Comparison of ENCODE assay signal across 14 cellular contexts in the genomic region with DNA sequence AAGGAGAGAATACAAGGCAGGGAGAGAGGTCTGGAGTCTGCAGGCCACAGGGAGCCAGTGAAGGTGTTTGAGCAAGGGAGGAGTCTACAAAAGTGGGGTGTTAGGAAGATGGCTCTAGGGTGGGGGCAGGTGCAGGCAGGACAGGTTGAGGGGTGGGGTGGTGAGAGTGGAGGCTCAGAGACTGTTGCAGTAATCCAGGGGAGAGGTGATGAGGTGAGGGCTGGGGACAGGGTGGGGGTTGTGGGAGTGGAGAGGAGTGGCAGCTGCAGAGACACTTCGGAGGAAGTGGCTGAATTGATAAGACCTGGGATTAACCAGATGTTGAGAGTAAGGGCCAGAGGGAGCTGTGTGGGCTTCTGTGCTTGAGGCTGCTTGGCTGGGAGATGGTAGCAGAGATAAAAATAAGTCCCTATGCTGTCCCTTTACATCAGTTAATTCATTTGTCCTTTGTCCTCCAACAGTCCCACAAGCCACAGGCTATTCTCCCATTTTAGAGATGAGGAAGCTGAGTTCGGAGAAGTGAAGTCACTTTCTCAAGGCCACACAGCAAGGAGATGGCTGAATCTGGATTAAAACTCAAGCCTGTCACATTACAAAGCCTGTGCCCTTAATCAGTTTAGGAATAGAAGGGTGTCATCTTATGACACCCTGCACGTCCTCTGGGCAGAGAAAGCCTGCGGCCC. TPM values are rescaled to one million over a fixed set of nuclear protein-coding genes. Genes with fewer than 3 reads are reported as not detected.
A peak's percentile ranks its signal among the peaks of the same experiment; 100 is the strongest.
DNase-seq lines count a peak whose midpoint lies in the region; ATAC-seq, FAIRE-seq and TF ChIP-seq lines count a peak whose summit lies in the region.
"Had no signal": no experiment of that assay in that cellular context is flagged by ENCODE, and none has a peak within 500 bp of the region (broad histone marks: within the 10 kb centered on the region; RNA-seq: fewer than 3 reads in every experiment).

No MANE protein-coding gene starts in this region.

- H3K27ac ChIP-seq in HepG2 (ENCODE audit: extremely low read length, insufficient read depth, low read length) = no peak overlapping the region
- no peak overlapping the region for H3K27ac ChIP-seq in right lobe of liver
- peak overlapping the region; percentile 57 for H3K27ac ChIP-seq in K562 (ENCODE audit: extremely low read depth, low read depth, low read length)
- peak overlapping the region; percentile 98 to 99 for H3K27ac ChIP-seq in mucosa of rectum (ENCODE audit: low read depth in 2 of 2, low read length in 2 of 2)
- no peak overlapping the region for H3K27ac ChIP-seq in tibial artery

- H3K27me3 ChIP-seq in HepG2 (ENCODE audit: control insufficient read depth in 1 of 2, insufficient read depth in 2 of 2, low read length in 2 of 2) (no peaks in the 10 kb centered on the region), right lobe of liver (no peaks in the 10 kb centered on the region), K562 (ENCODE audit: control insufficient read depth in 2 of 2, insufficient read depth in 2 of 2, low read length in 2 of 2) (no peaks in the 10 kb centered on the region), mucosa of rectum (ENCODE audit: control insufficient read depth in 2 of 2, insufficient read depth in 2 of 2, low read length in 2 of 2) (no peaks in the 10 kb centered on the region), tibial artery (no peaks in the 10 kb centered on the region)

- H2AFZ ChIP-seq in HepG2 (ENCODE audit: low read length) (no peak overlapping the region), K562 (ENCODE audit: low read depth, low read length) (no peak overlapping the region)

- no peaks in the 10 kb centered on the region for H4K20me1 ChIP-seq in HepG2 (ENCODE audit: insufficient read depth, low read length)
- H4K20me1 ChIP-seq in K562 (replicated peaks; ENCODE audit: control insufficient read depth, insufficient read depth, low read length) = peaks cover 46% of the 10 kb centered on the region

- no TSS peak for BruUV-seq in HepG2 (replicated peaks; lab: Mats Ljungman, UMichigan)
- BruUV-seq in K562 (replicated peaks; lab: Mats Ljungman, UMichigan) = no TSS peak

- FAIRE-seq in HepG2 (lab: Jason Lieb, UNC) (no peak), K562 (lab: Jason Lieb, UNC) (peak; percentile 94)
- FAIRE-seq: GM12878 had no signal

- WGBS in HepG2 (ENCODE audit: low lambda C conversion rate) = 93% methylated on average over 4 of the region's 4 CpGs
- WGBS in right lobe of liver (ENCODE audit: insufficient coverage, low coverage, low lambda C conversion rate, missing lambda C conversion rate) = 96% methylated on average over 3 of the region's 4 CpGs
- 17% methylated on average over 4 of the region's 4 CpGs for WGBS in K562 (ENCODE audit: insufficient coverage, low coverage, missing lambda C conversion rate)

- peaks cover 14% of the 10 kb centered on the region for H3K9me1 ChIP-seq in K562 (ENCODE audit: control insufficient read depth, insufficient read depth, low read length)

- in situ Hi-C loops in HepG2 (cut with HindIII; ENCODE audit: extremely low pct_ligation_motif_present, low pct_unique_long_range_greater_than_20kb) = no loop called here
- in situ Hi-C loops in K562 (cut with MboI) = no loop called here

- TF ChIP-seq CTCF in HepG2 (CRISPR knock-in tag; IDR thresholded peaks at IDR 0.05) (no peak), right lobe of liver (IDR thresholded peaks at IDR 0.05) (no peak), K562 (IDR thresholded peaks at IDR 0.05 in 2 of 3, conservative IDR thresholded peaks at IDR 0.05 in 1 of 3; ENCODE audit: insufficient read depth in 2 of 3, low read depth in 1 of 3, low read length in 3 of 3) (no peak), tibial artery (IDR thresholded peaks at IDR 0.05) (no peak)

- ATAC-seq in HepG2 (no peak), right lobe of liver (no peak), K562 (peak; percentile 68), GM19463 (IDR thresholded peaks at IDR 0.05; ENCODE audit: unreplicated experiment) (no peak), HG03378 (IDR thresholded peaks at IDR 0.05; ENCODE audit: unreplicated experiment) (no peak), HG03095 (IDR thresholded peaks at IDR 0.05; ENCODE audit: unreplicated experiment) (no peak)
- ATAC-seq: GM12878, T-cell had no signal

- intact Hi-C loops in HepG2 (cut with micrococcal nuclease; ENCODE audit: unreplicated experiment) (no loop called here), right lobe of liver (cut with DNase I) (no loop called here), K562 (cut with micrococcal nuclease) (loop anchor here (1.0 kb wide), 1 partner anchor 45 kb away; no protein-coding TSS in a partner anchor), tibial artery (cut with DNase I; ENCODE audit: low total_unique reads) (no loop called here)

- CTCF ChIA-PET in HepG2 (lab: Yijun Ruan, JAX; ENCODE audit: low intra/inter-chr PET ratio, low total read pairs) = no interaction called here
- CTCF ChIA-PET in K562 (lab: Yijun Ruan, JAX; ENCODE audit: low intra/inter-chr PET ratio) = interaction anchor here (1.2 kb wide), 1 partner anchor 46 kb away, joined by 3 read pairs; no protein-coding TSS in a partner anchor

- H3K9me3 ChIP-seq in HepG2 (ENCODE audit: low read length) (no peaks in the 10 kb centered on the region), right lobe of liver (no peaks in the 10 kb centered on the region), K562 (replicated peaks; ENCODE audit: control insufficient read depth, insufficient read depth, low read depth, low read length) (no peaks in the 10 kb centered on the region), mucosa of rectum (ENCODE audit: control insufficient read depth in 2 of 2, low read length in 2 of 2) (no peaks in the 10 kb centered on the region), tibial artery (no peaks in the 10 kb centered on the region)

- H3K4me2 ChIP-seq in HepG2 (ENCODE audit: low read depth, low read length) (no peak overlapping the region), K562 (ENCODE audit: insufficient read depth, low read length) (peak overlapping the region; percentile 65)
- H3K4me2 ChIP-seq: smooth muscle cell had no signal

- H3K36me3 ChIP-seq in HepG2 (replicated peaks in 1 of 2; ENCODE audit: control insufficient read depth in 1 of 2, insufficient read depth in 2 of 2, low read length in 2 of 2) (peaks cover 0 to 3% of the 10 kb centered on the region in 2 experiments; a peak in 1 of 5 replicates), right lobe of liver (no peaks in the 10 kb centered on the region), K562 (ENCODE audit: control insufficient read depth, insufficient read depth, low read length) (peaks cover 11% of the 10 kb centered on the region; the same call in 2 of the 3 replicates), mucosa of rectum (ENCODE audit: control insufficient read depth in 2 of 2, insufficient read depth in 2 of 2, low read length in 2 of 2) (peaks cover 0 to 5% of the 10 kb centered on the region in 2 donors), tibial artery (no peaks in the 10 kb centered on the region)

- peaks cover 42% of the 10 kb centered on the region for H3K79me2 ChIP-seq in HepG2 (ENCODE audit: insufficient read depth, low read length)
- peaks cover 83% of the 10 kb centered on the region for H3K79me2 ChIP-seq in K562 (ENCODE audit: control insufficient read depth, insufficient read depth, low read length)

- POLR2A ChIA-PET in HepG2 (lab: Yijun Ruan, JAX) (interaction anchor here (2.2 kb wide), 1 partner anchor 20 kb away, joined by 11 read pairs; no protein-coding TSS in a partner anchor), K562 (lab: Yijun Ruan, JAX) (interaction anchor here (0.6 to 3.0 kb wide), 13 partner anchors 8 to 465 kb away, joined by 3 to 22 read pairs (median 3); no protein-coding TSS in a partner anchor)

- no peak for TF ChIP-seq EP300 in HepG2 (IDR thresholded peaks at IDR 0.05; ENCODE audit: low read depth in 2 of 2, low read length in 2 of 2)
- TF ChIP-seq EP300 in HepG2 (CRISPR knock-in tag; IDR thresholded peaks at IDR 0.05; ENCODE audit: borderline replicate concordance) = no peak
- peak; percentile 90 for TF ChIP-seq EP300 in K562 (IDR thresholded peaks at IDR 0.05; ENCODE audit: low read length)

- H3K4me3 ChIP-seq in HepG2 (replicated peaks in 1 of 3; ENCODE audit: insufficient read depth in 1 of 3, low read depth in 2 of 3, low read length in 3 of 3) (no peak overlapping the region), right lobe of liver (no peak overlapping the region), K562 (no peak overlapping the region), mucosa of rectum (ENCODE audit: low read length in 2 of 2) (no peak overlapping the region), tibial artery (no peak overlapping the region)
- H3K4me3 ChIP-seq: GM12878, smooth muscle cell had no signal

- DNase-seq in HepG2 (ENCODE audit: low spot score) (no peak), right lobe of liver (no peak), K562 (ENCODE audit: extremely low read depth in 1 of 4, low spot score in 3 of 4) (peak; percentile 86 to 95 (median 90)), tibial artery (no peak)
- DNase-seq: ACHN, GOT3, T-cell had no signal

- TF ChIP-seq POLR2A in HepG2 (IDR thresholded peaks at IDR 0.05; ENCODE audit: insufficient read depth in 1 of 2, low read depth in 2 of 2, low read length in 2 of 2) (no peak), right lobe of liver (IDR thresholded peaks at IDR 0.05) (no peak), K562 (conservative IDR thresholded peaks at IDR 0.05) (no peak)

- no peak for TF ChIP-seq RAD21 in HepG2 (CRISPR knock-in tag; IDR thresholded peaks at IDR 0.05)
- TF ChIP-seq RAD21 in K562 (CRISPR knock-in tag; conservative IDR thresholded peaks at IDR 0.05 in 1 of 2, IDR thresholded peaks at IDR 0.05 in 1 of 2) = peak in 1 of 2 experiments; percentile 21; a peak in 1 of 4 replicates

- H3K4me1 ChIP-seq in HepG2 (ENCODE audit: insufficient read depth, low read length) (peaks cover 64% of the 10 kb centered on the region), right lobe of liver (peaks cover 3 to 40% (median 14%) of the 10 kb centered on the region in 4 donors), K562 (replicated peaks in 1 of 2; ENCODE audit: control insufficient read depth in 2 of 2, insufficient read depth in 2 of 2, low read length in 2 of 2) (peaks cover 80 to 86% of the 10 kb centered on the region in 2 experiments), mucosa of rectum (ENCODE audit: control insufficient read depth in 2 of 2, insufficient read depth in 2 of 2, low read length in 2 of 2) (peaks cover 68 to 80% of the 10 kb centered on the region in 2 donors), tibial artery (peaks cover 5 to 48% (median 33%) of the 10 kb centered on the region in 4 donors)

- H3K9ac ChIP-seq in HepG2 (ENCODE audit: insufficient read depth, low read depth, low read length) (no peak overlapping the region), K562 (ENCODE audit: insufficient read depth in 1 of 2, low read depth in 2 of 2, low read length in 2 of 2) (peak overlapping the region in 1 of 2 experiments; percentile 3; a peak in 1 of 4 replicates), mucosa of rectum (ENCODE audit: low read depth in 1 of 2, low read length in 2 of 2) (peak overlapping the region; percentile 41 to 80)

RNA-seq across cellular contexts. Expression of a gene that starts 54.8 kb away (rescaled TPM):
- total RNA-seq in HepG2 (2016; rRNA removed; fragmentation: Illumina TruSeq; extraction: Trizol) (5.4 and 7.2 TPM in 2 replicates), right lobe of liver (1 to 10 TPM in 1 of 6 experiments, under 1 TPM in 5; 0.29 to 2.1 (median 0.44) TPM), K562 (2014; rRNA removed) (0.86 and 1.1 TPM in 2 replicates), K562 (2014; rRNA removed; fragmentation: Illumina TruSeq; extraction: Trizol) (0.83 and 0.91 TPM in 2 replicates), K562 (2015; rRNA removed; fragmentation: Illumina TruSeq; extraction: Trizol) (0.87 and 1.1 TPM in 2 replicates), K562 (2021) (0.62 and 0.87 TPM in 2 replicates)
- total RNA-seq in HepG2 (2016; cell fraction: cytosol; rRNA removed; fragmentation: Illumina TruSeq; extraction: Trizol; ENCODE audit: low read depth) = 4.9 and 5.4 TPM in 2 replicates
- 5.3 and 8.1 TPM in 2 replicates for total RNA-seq in HepG2 (2016; cell fraction: insoluble cytoplasmic fraction; rRNA removed; fragmentation: Illumina TruSeq; extraction: Trizol)
- 9.5 and 9.8 TPM in 2 replicates for total RNA-seq in HepG2 (2016; cell fraction: membrane; rRNA removed; fragmentation: Illumina TruSeq; extraction: Trizol)
- total RNA-seq in HepG2 (2016; cell fraction: nucleus; rRNA removed; fragmentation: Illumina TruSeq; extraction: Trizol) = 2.3 TPM in 2 replicates
- polyA plus RNA-seq in HepG2 (2011; rRNA removed) (2.1 and 2.4 TPM in 2 replicates), K562 (2011; rRNA removed) (0.43 and 0.98 TPM in 2 replicates), K562 (2014; fragmentation: Illumina TruSeq; extraction: Trizol) (0.84 and 1.1 TPM in 2 replicates), K562 (2014; fragmentation: Nextera tagmentation; extraction: Ambion mirVana) (under 1 TPM; 0.49 to 0.74 TPM), K562 (2014; rRNA removed) (0.88 and 1.1 TPM in 2 replicates)
- polyA plus RNA-seq in HepG2 (2011; cell fraction: cytosol; rRNA removed) = 1.5 and 1.8 TPM in 2 replicates
- polyA plus RNA-seq in HepG2 (2011; cell fraction: nucleus; rRNA removed) = 0.77 and 1.0 TPM in 2 replicates
- 0.56 and 0.93 TPM in 2 replicates for polyA plus RNA-seq in HepG2 (2012)
- 5.2 and 6.1 TPM in 2 replicates for polyA plus RNA-seq in HepG2 (2016; cell fraction: cytosol; fragmentation: Illumina TruSeq; extraction: Trizol; ENCODE audit: low read depth)
- 6.7 and 6.9 TPM in 2 replicates for polyA plus RNA-seq in HepG2 (2016; cell fraction: insoluble cytoplasmic fraction; fragmentation: Illumina TruSeq; extraction: Trizol; ENCODE audit: low read depth)
- 7.6 and 7.9 TPM in 2 replicates for polyA plus RNA-seq in HepG2 (2016; cell fraction: membrane; fragmentation: Illumina TruSeq; extraction: Trizol; ENCODE audit: low read depth)
- polyA plus RNA-seq in HepG2 (2016; cell fraction: nucleus; fragmentation: Illumina TruSeq; extraction: Trizol; ENCODE audit: insufficient read depth, low read depth) = 2.5 and 2.7 TPM in 2 replicates
- 0.74 and 6.6 TPM in 2 replicates for polyA minus RNA-seq in HepG2 (2011; rRNA and poly(A)+ RNA removed; ENCODE audit: low replicate concordance)
- polyA minus RNA-seq in HepG2 (2011; cell fraction: cytosol; rRNA and poly(A)+ RNA removed) = 1.2 and 1.5 TPM in 2 replicates
- polyA minus RNA-seq in HepG2 (2011; cell fraction: nucleus; rRNA and poly(A)+ RNA removed) = 1.7 and 1.9 TPM in 2 replicates
- 2.1 and 2.4 TPM in 2 replicates for total RNA-seq in K562 (2011; cell fraction: chromatin; rRNA removed; ENCODE audit: low replicate concordance)
- total RNA-seq in K562 (2011; cell fraction: nucleolus; rRNA removed) = 1.7 and 1.8 TPM in 2 replicates
- 1.2 and 1.5 TPM in 2 replicates for total RNA-seq in K562 (2011; cell fraction: nucleoplasm; rRNA removed)
- polyA plus RNA-seq in K562 (2011; cell fraction: cytosol; rRNA removed) = 0.16 and 0.22 TPM in 2 replicates
- 0.37 and 0.92 TPM in 2 replicates for polyA plus RNA-seq in K562 (2011; cell fraction: nucleus; rRNA removed)
- polyA plus RNA-seq in K562 (2012) = 0.26 and 0.47 TPM in 2 replicates
- polyA minus RNA-seq in K562 (2011; rRNA and poly(A)+ RNA removed) = 1.2 and 1.3 TPM in 2 replicates
- polyA minus RNA-seq in K562 (2011; cell fraction: cytosol; rRNA and poly(A)+ RNA removed) = 0.73 and 0.76 TPM in 2 replicates
- polyA minus RNA-seq in K562 (2011; cell fraction: nucleus; rRNA and poly(A)+ RNA removed) = 0.22 and 0.54 TPM in 2 replicates
- polyA plus RNA-seq: neural cell had no signal

RNA-seq across cellular contexts. Expression of a gene that starts 59.8 kb away (rescaled TPM):
- 102 and 113 TPM in 2 replicates for total RNA-seq in HepG2 (2016; rRNA removed; fragmentation: Illumina TruSeq; extraction: Trizol)
- total RNA-seq in HepG2 (2016; cell fraction: cytosol; rRNA removed; fragmentation: Illumina TruSeq; extraction: Trizol; ENCODE audit: low read depth) = 36.6 and 40.5 TPM in 2 replicates
- total RNA-seq in HepG2 (2016; cell fraction: insoluble cytoplasmic fraction; rRNA removed; fragmentation: Illumina TruSeq; extraction: Trizol) = 96.0 and 117 TPM in 2 replicates
- total RNA-seq in HepG2 (2016; cell fraction: membrane; rRNA removed; fragmentation: Illumina TruSeq; extraction: Trizol) = 43.4 and 44.4 TPM in 2 replicates
- 70.7 and 78.7 TPM in 2 replicates for total RNA-seq in HepG2 (2016; cell fraction: nucleus; rRNA removed; fragmentation: Illumina TruSeq; extraction: Trizol)
- 50.1 and 52.2 TPM in 2 replicates for polyA plus RNA-seq in HepG2 (2011; rRNA removed)
- 32.2 and 38.5 TPM in 2 replicates for polyA plus RNA-seq in HepG2 (2011; cell fraction: cytosol; rRNA removed)
- 91.6 and 121 TPM in 2 replicates for polyA plus RNA-seq in HepG2 (2011; cell fraction: nucleus; rRNA removed)
- 124 and 158 TPM in 2 replicates for polyA plus RNA-seq in HepG2 (2012)
- polyA plus RNA-seq in HepG2 (2016; cell fraction: cytosol; fragmentation: Illumina TruSeq; extraction: Trizol; ENCODE audit: low read depth) = 11.8 and 14.3 TPM in 2 replicates
- 83.4 and 91.9 TPM in 2 replicates for polyA plus RNA-seq in HepG2 (2016; cell fraction: insoluble cytoplasmic fraction; fragmentation: Illumina TruSeq; extraction: Trizol; ENCODE audit: low read depth)
- 20.7 and 20.8 TPM in 2 replicates for polyA plus RNA-seq in HepG2 (2016; cell fraction: membrane; fragmentation: Illumina TruSeq; extraction: Trizol; ENCODE audit: low read depth)
- polyA plus RNA-seq in HepG2 (2016; cell fraction: nucleus; fragmentation: Illumina TruSeq; extraction: Trizol; ENCODE audit: insufficient read depth, low read depth) = 117 TPM in 2 replicates
- 68.0 and 103 TPM in 2 replicates for polyA minus RNA-seq in HepG2 (2011; rRNA and poly(A)+ RNA removed; ENCODE audit: low replicate concordance)
- 43.2 and 68.7 TPM in 2 replicates for polyA minus RNA-seq in HepG2 (2011; cell fraction: cytosol; rRNA and poly(A)+ RNA removed)
- polyA minus RNA-seq in HepG2 (2011; cell fraction: nucleus; rRNA and poly(A)+ RNA removed) = 63.1 and 101 TPM in 2 replicates
- total RNA-seq in right lobe of liver = 10 to 100 TPM; 37.4 to 84.3 (median 53.5) TPM
- total RNA-seq in K562 (2011; cell fraction: chromatin; rRNA removed; ENCODE audit: low replicate concordance) = 469 and 618 TPM in 2 replicates
- 286 and 302 TPM in 2 replicates for total RNA-seq in K562 (2011; cell fraction: nucleolus; rRNA removed)
- total RNA-seq in K562 (2011; cell fraction: nucleoplasm; rRNA removed) = 416 and 469 TPM in 2 replicates
- 336 and 418 TPM in 2 replicates for total RNA-seq in K562 (2014; rRNA removed)
- 207 and 229 TPM in 2 replicates for total RNA-seq in K562 (2014; rRNA removed; fragmentation: Illumina TruSeq; extraction: Trizol)
- 127 TPM in 2 replicates for total RNA-seq in K562 (2015; rRNA removed; fragmentation: Illumina TruSeq; extraction: Trizol)
- total RNA-seq in K562 (2021) = 276 and 306 TPM in 2 replicates
- 166 and 174 TPM in 2 replicates for polyA plus RNA-seq in K562 (2011; rRNA removed)
- 69.3 and 114 TPM in 2 replicates for polyA plus RNA-seq in K562 (2011; cell fraction: cytosol; rRNA removed)
- polyA plus RNA-seq in K562 (2011; cell fraction: nucleus; rRNA removed) = 229 and 316 TPM in 2 replicates
- polyA plus RNA-seq in K562 (2012) = 197 and 532 TPM in 2 replicates
- 312 and 330 TPM in 2 replicates for polyA plus RNA-seq in K562 (2014; fragmentation: Illumina TruSeq; extraction: Trizol)
- polyA plus RNA-seq in K562 (2014; fragmentation: Nextera tagmentation; extraction: Ambion mirVana) = 10 to 100 TPM; 66.2 to 92.8 TPM
- polyA plus RNA-seq in K562 (2014; rRNA removed) = 182 and 201 TPM in 2 replicates
- 215 and 273 TPM in 2 replicates for polyA minus RNA-seq in K562 (2011; rRNA and poly(A)+ RNA removed)
- polyA minus RNA-seq in K562 (2011; cell fraction: cytosol; rRNA and poly(A)+ RNA removed) = 116 and 173 TPM in 2 replicates
- 55.7 and 137 TPM in 2 replicates for polyA minus RNA-seq in K562 (2011; cell fraction: nucleus; rRNA and poly(A)+ RNA removed)

Comparison
In these comparisons a context has a peak if more than half of its experiments do, and no peak if none do; other contexts are left out.
1. DNase-seq: peak in K562 (4 of 4); none in HepG2 (single experiment), right lobe of liver (0 of 3) and tibial artery (0 of 2).
2. H3K27ac ChIP-seq: peak in K562 (single experiment) and mucosa of rectum (2 of 2); none in HepG2 (single experiment), right lobe of liver (0 of 3) and tibial artery (0 of 2).